21 cellular contexts compared by ENCODE assay signal in genomic region chr13:110278859-110279258, GRCh38. TPM values are rescaled to one million over a fixed set of nuclear protein-coding genes. Genes with fewer than 3 reads are reported as not detected.
"Had no signal": no experiment of that assay in that cellular context is flagged by ENCODE, and none has a peak within 500 bp of the region (broad histone marks: within the 10 kb centered on the region; RNA-seq: fewer than 3 reads in every experiment).

No MANE protein-coding gene starts in this region.

- H3K9me3 ChIP-seq: colonic mucosa, heart right ventricle, left lung, lower lobe of right lung, pancreas had no signal

- DNase-seq: cerebellar nuclear complex; colonic mucosa; dermis blood vessel endothelial cell; erythroblast; foreskin melanocyte; heart right ventricle; hypothalamus; left lung; lower lobe of right lung; natural killer cell; nucleus accumbens; pancreas; stimulated activated CD4-positive, alpha-beta T cell treated with anti-CD3 and anti-CD28 coated beads, Interleukin-12 subunit alpha, Interleukin-12 subunit beta, amount 100 ng/mL, for 4 hours; stimulated activated CD4-positive, alpha-beta T cell treated with anti-CD3 and anti-CD28 coated beads, Interleukin-2, amount 100 ng/mL, for 48 hours; stimulated activated naive CD8-positive, alpha-beta T cell treated with anti-CD3 and anti-CD28 coated beads, Interleukin-15, Interleukin-2, amounts not matched to agents 100 U/mL and 50 U/mL, for 24 hours had no signal

- H3K4me3 Mint-ChIP-seq: memory B cell, mesothelial cell of epicardium, natural killer cell, neural crest cell had no signal

- H3K9me3 Mint-ChIP-seq: memory B cell, mesothelial cell of epicardium, natural killer cell, neural crest cell had no signal

- H3K36me3 Mint-ChIP-seq: memory B cell, mesothelial cell of epicardium, natural killer cell had no signal

- H3K4me3 ChIP-seq: colonic mucosa, heart right ventricle, left lung, lower lobe of right lung, pancreas, skin epidermis had no signal

- H3K27me3 Mint-ChIP-seq: progenitor cell of endocrine pancreas had no signal

- H3K36me3 ChIP-seq: colonic mucosa, left lung, lower lobe of right lung, pancreas had no signal

- H3K27ac ChIP-seq: colonic mucosa, left lung, lower lobe of right lung, pancreas had no signal

- H3K4me1 ChIP-seq: colonic mucosa, pancreas had no signal

- ATAC-seq: heart right ventricle; left lung; lower lobe of right lung; natural killer cell; pancreas; sciatic nerve; stimulated activated naive CD8-positive, alpha-beta T cell treated with anti-CD3 and anti-CD28 coated beads, Interleukin-15, Interleukin-2, amounts not matched to agents 100 U/mL and 50 U/mL, for 24 hours had no signal

- H3K27ac Mint-ChIP-seq: memory B cell, mesothelial cell of epicardium, natural killer cell, progenitor cell of endocrine pancreas had no signal

- H3K27me3 ChIP-seq: colonic mucosa, heart right ventricle, left lung, pancreas had no signal

- H3K4me1 Mint-ChIP-seq: memory B cell, natural killer cell had no signal

RNA-seq across cellular contexts. Expression of gene COL4A1, which starts 28.1 kb away (rescaled TPM):
- total RNA-seq: natural killer cell had no signal

RNA-seq across cellular contexts. Expression of gene COL4A2, which starts 28.2 kb away (rescaled TPM):
- total RNA-seq: natural killer cell had no signal
